Comparison of ENCODE assay signal across 1 cellular context in the genomic region with DNA sequence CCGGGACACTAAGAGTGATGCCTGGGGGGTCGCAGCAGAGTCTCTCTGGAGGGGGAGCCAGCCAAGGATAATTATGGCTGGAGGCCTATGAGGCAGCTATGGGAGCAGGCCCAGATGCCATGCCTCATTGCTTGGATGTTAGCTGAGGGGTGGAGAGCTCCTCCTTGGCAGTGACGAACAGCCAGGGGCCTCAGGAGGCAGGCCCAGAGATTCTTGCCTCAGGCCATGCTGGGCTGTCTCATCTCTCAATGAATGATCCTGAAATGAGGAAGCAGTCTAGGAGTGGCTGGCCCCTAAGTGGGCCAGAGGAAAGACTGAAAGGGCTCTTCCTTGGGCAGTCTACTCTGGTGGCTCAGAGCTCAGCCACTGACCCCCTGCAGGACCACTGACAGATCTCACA.
TF ChIP-seq lines count a peak whose summit lies in the region.

No MANE protein-coding gene starts in this region.

TF ChIP-seq in GM23338, 12 proteins besides CTCF, POLR2A, EP300 and RAD21 (continued from another document):
- TF ChIP-seq, protein P1, sequence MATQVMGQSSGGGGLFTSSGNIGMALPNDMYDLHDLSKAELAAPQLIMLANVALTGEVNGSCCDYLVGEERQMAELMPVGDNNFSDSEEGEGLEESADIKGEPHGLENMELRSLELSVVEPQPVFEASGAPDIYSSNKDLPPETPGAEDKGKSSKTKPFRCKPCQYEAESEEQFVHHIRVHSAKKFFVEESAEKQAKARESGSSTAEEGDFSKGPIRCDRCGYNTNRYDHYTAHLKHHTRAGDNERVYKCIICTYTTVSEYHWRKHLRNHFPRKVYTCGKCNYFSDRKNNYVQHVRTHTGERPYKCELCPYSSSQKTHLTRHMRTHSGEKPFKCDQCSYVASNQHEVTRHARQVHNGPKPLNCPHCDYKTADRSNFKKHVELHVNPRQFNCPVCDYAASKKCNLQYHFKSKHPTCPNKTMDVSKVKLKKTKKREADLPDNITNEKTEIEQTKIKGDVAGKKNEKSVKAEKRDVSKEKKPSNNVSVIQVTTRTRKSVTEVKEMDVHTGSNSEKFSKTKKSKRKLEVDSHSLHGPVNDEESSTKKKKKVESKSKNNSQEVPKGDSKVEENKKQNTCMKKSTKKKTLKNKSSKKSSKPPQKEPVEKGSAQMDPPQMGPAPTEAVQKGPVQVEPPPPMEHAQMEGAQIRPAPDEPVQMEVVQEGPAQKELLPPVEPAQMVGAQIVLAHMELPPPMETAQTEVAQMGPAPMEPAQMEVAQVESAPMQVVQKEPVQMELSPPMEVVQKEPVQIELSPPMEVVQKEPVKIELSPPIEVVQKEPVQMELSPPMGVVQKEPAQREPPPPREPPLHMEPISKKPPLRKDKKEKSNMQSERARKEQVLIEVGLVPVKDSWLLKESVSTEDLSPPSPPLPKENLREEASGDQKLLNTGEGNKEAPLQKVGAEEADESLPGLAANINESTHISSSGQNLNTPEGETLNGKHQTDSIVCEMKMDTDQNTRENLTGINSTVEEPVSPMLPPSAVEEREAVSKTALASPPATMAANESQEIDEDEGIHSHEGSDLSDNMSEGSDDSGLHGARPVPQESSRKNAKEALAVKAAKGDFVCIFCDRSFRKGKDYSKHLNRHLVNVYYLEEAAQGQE (IDR thresholded peaks at IDR 0.05; ENCODE audit: unreplicated experiment), result no peak
- no peak for TF ChIP-seq JUNB (IDR thresholded peaks at IDR 0.05; ENCODE audit: unreplicated experiment)
- TF ChIP-seq EZH2 (IDR thresholded peaks at IDR 0.05; ENCODE audit: low read depth, unreplicated experiment), result no peak
- no peak for TF ChIP-seq NANOG (IDR thresholded peaks at IDR 0.05; ENCODE audit: borderline replicate concordance)
- no peak for TF ChIP-seq EZH2phosphoT487 (IDR thresholded peaks at IDR 0.05; ENCODE audit: unreplicated experiment)
- TF ChIP-seq, protein P2, sequence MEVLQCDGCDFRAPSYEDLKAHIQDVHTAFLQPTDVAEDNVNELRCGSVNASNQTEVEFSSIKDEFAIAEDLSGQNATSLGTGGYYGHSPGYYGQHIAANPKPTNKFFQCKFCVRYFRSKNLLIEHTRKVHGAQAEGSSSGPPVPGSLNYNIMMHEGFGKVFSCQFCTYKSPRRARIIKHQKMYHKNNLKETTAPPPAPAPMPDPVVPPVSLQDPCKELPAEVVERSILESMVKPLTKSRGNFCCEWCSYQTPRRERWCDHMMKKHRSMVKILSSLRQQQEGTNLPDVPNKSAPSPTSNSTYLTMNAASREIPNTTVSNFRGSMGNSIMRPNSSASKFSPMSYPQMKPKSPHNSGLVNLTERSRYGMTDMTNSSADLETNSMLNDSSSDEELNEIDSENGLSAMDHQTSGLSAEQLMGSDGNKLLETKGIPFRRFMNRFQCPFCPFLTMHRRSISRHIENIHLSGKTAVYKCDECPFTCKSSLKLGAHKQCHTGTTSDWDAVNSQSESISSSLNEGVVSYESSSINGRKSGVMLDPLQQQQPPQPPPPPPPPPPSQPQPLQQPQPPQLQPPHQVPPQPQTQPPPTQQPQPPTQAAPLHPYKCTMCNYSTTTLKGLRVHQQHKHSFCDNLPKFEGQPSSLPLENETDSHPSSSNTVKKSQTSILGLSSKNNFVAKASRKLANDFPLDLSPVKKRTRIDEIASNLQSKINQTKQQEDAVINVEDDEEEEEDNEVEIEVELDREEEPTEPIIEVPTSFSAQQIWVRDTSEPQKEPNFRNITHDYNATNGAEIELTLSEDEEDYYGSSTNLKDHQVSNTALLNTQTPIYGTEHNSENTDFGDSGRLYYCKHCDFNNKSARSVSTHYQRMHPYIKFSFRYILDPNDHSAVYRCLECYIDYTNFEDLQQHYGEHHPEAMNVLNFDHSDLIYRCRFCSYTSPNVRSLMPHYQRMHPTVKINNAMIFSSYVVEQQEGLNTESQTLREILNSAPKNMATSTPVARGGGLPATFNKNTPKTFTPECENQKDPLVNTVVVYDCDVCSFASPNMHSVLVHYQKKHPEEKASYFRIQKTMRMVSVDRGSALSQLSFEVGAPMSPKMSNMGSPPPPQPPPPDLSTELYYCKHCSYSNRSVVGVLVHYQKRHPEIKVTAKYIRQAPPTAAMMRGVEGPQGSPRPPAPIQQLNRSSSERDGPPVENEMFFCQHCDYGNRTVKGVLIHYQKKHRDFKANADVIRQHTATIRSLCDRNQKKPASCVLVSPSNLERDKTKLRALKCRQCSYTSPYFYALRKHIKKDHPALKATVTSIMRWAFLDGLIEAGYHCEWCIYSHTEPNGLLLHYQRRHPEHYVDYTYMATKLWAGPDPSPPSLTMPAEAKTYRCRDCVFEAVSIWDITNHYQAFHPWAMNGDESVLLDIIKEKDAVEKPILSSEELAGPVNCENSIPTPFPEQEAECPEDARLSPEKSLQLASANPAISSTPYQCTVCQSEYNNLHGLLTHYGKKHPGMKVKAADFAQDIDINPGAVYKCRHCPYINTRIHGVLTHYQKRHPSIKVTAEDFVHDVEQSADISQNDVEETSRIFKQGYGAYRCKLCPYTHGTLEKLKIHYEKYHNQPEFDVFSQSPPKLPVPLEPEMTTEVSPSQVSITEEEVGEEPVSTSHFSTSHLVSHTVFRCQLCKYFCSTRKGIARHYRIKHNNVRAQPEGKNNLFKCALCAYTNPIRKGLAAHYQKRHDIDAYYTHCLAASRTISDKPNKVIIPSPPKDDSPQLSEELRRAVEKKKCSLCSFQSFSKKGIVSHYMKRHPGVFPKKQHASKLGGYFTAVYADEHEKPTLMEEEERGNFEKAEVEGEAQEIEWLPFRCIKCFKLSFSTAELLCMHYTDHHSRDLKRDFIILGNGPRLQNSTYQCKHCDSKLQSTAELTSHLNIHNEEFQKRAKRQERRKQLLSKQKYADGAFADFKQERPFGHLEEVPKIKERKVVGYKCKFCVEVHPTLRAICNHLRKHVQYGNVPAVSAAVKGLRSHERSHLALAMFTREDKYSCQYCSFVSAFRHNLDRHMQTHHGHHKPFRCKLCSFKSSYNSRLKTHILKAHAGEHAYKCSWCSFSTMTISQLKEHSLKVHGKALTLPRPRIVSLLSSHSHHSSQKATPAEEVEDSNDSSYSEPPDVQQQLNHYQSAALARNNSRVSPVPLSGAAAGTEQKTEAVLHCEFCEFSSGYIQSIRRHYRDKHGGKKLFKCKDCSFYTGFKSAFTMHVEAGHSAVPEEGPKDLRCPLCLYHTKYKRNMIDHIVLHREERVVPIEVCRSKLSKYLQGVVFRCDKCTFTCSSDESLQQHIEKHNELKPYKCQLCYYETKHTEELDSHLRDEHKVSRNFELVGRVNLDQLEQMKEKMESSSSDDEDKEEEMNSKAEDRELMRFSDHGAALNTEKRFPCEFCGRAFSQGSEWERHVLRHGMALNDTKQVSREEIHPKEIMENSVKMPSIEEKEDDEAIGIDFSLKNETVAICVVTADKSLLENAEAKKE (CRISPR knock-in tag; IDR thresholded peaks at IDR 0.05), result no peak
